In genomic region chr6:52155791-52156576, GRCh38 we compare ENCODE assay signal across 8 cellular contexts. TPM values are rescaled to one million over a fixed set of nuclear protein-coding genes. Genes with fewer than 3 reads are reported as not detected.
DNase-seq lines count a peak whose midpoint lies in the region; ATAC-seq, FAIRE-seq and TF ChIP-seq lines count a peak whose summit lies in the region.

No MANE protein-coding gene starts in this region.

- no TSS peak for BruUV-seq in HepG2 (replicated peaks; lab: Mats Ljungman, UMichigan)

- POLR2A ChIA-PET in HepG2 (lab: Yijun Ruan, JAX), result no interaction called here

- H3K27me3 ChIP-seq in brain microvascular endothelial cell (replicated peaks) (no peaks in the 10 kb centered on the region), HepG2 (ENCODE audit: control insufficient read depth in 1 of 2, insufficient read depth in 2 of 2, low read length in 2 of 2) (peaks cover 0 to 4% of the 10 kb centered on the region in 2 experiments; a peak in 1 of 5 replicates), stomach (no peaks in the 10 kb centered on the region), prostate gland (replicated peaks; ENCODE audit: insufficient read depth) (no peaks in the 10 kb centered on the region)

- no peak overlapping the region for H3K9ac ChIP-seq in HepG2 (ENCODE audit: insufficient read depth, low read depth, low read length)

- no peak for FAIRE-seq in HepG2 (lab: Jason Lieb, UNC)

- CTCF ChIA-PET in HepG2 (lab: Yijun Ruan, JAX; ENCODE audit: low intra/inter-chr PET ratio, low total read pairs), result no interaction called here

- H3K27ac ChIP-seq in brain microvascular endothelial cell (no peak overlapping the region), HepG2 (ENCODE audit: extremely low read length, insufficient read depth, low read length) (no peak overlapping the region), stomach (no peak overlapping the region), prostate gland (no peak overlapping the region)

- H3K4me2 ChIP-seq in HepG2 (ENCODE audit: low read depth, low read length), result no peak overlapping the region

- intact Hi-C loops in HepG2 (cut with micrococcal nuclease; ENCODE audit: unreplicated experiment) (no loop called here), stomach (cut with DNase I; ENCODE audit: low total_unique reads) (no loop called here), prostate gland (cut with DNase I) (no loop called here)

- no peak for TF ChIP-seq CTCF in brain microvascular endothelial cell (IDR thresholded peaks at IDR 0.05; ENCODE audit: low read depth, low read length, missing control alignments)
- no peak for TF ChIP-seq CTCF in HepG2 (CRISPR knock-in tag; IDR thresholded peaks at IDR 0.05)
- no peak for TF ChIP-seq CTCF in stomach (IDR thresholded peaks at IDR 0.05)
- TF ChIP-seq CTCF in prostate gland (IDR thresholded peaks at IDR 0.05), result no peak

- peaks cover 5% of the 10 kb centered on the region; the same call in 1 of the 2 replicates for H3K9me3 ChIP-seq in HepG2 (ENCODE audit: low read length)
- peaks cover 0 to 2% (median 0%) of the 10 kb centered on the region in 4 donors for H3K9me3 ChIP-seq in stomach
- no peaks in the 10 kb centered on the region for H3K9me3 ChIP-seq in prostate gland

- ATAC-seq in GM21367 (IDR thresholded peaks at IDR 0.05; ENCODE audit: unreplicated experiment) (peak; percentile 86), HG03460 (IDR thresholded peaks at IDR 0.05; ENCODE audit: unreplicated experiment) (peak; percentile 92), HepG2 (no peak)

- TF ChIP-seq POLR2A in HepG2 (IDR thresholded peaks at IDR 0.05; ENCODE audit: insufficient read depth in 1 of 2, low read depth in 2 of 2, low read length in 2 of 2) (no peak), stomach (IDR thresholded peaks at IDR 0.05) (no peak), prostate gland (IDR thresholded peaks at IDR 0.05) (no peak)

- DNase-seq in ELF-1 (ENCODE audit: low read depth, low spot score) (peak; percentile 26), astrocyte of the hippocampus (ENCODE audit: low read depth, low spot score) (peak; percentile 5), brain microvascular endothelial cell (no peak), HepG2 (ENCODE audit: low spot score) (no peak), stomach (no peak), prostate gland (ENCODE audit: low spot score) (no peak)

- no peaks in the 10 kb centered on the region for H3K36me3 ChIP-seq in brain microvascular endothelial cell (replicated peaks)
- H3K36me3 ChIP-seq in HepG2 (replicated peaks in 1 of 2; ENCODE audit: control insufficient read depth in 1 of 2, insufficient read depth in 2 of 2, low read length in 2 of 2), result no peaks in the 10 kb centered on the region
- H3K36me3 ChIP-seq in stomach, result no peaks in the 10 kb centered on the region
- no peaks in the 10 kb centered on the region for H3K36me3 ChIP-seq in prostate gland

- TF ChIP-seq RAD21 in HepG2 (CRISPR knock-in tag; IDR thresholded peaks at IDR 0.05), result no peak

- no peak overlapping the region for H2AFZ ChIP-seq in HepG2 (ENCODE audit: low read length)

- WGBS in HepG2 (ENCODE audit: low lambda C conversion rate), result 24% methylated on average over 7 of the region's 7 CpGs
- WGBS in stomach, 5 donors, result 59 to 74% (median 73%) methylated on average over 7 of the region's 7 CpGs
- WGBS in prostate gland, result 50% methylated on average over 7 of the region's 7 CpGs

- TF ChIP-seq EP300 in HepG2 (IDR thresholded peaks at IDR 0.05; ENCODE audit: low read depth in 2 of 2, low read length in 2 of 2) (no peak), HepG2 (CRISPR knock-in tag; IDR thresholded peaks at IDR 0.05; ENCODE audit: borderline replicate concordance) (no peak), stomach (IDR thresholded peaks at IDR 0.05) (no peak)

- in situ Hi-C loops in brain microvascular endothelial cell (cut with HindIII; ENCODE audit: low pct_ligation_motif_present, low sequenced_read_pairs) (no loop called here), HepG2 (cut with HindIII; ENCODE audit: extremely low pct_ligation_motif_present, low pct_unique_long_range_greater_than_20kb) (loop anchor here (25.0 kb wide), 1 partner anchor 506 kb away; the partner anchor contains the start of gene TMEM14A)

- H3K4me1 ChIP-seq in HepG2 (ENCODE audit: insufficient read depth, low read length), result no peaks in the 10 kb centered on the region
- no peaks in the 10 kb centered on the region for H3K4me1 ChIP-seq in stomach
- H3K4me1 ChIP-seq in prostate gland (replicated peaks), result no peaks in the 10 kb centered on the region

- no peaks in the 10 kb centered on the region for H4K20me1 ChIP-seq in HepG2 (ENCODE audit: insufficient read depth, low read length)

- no peaks in the 10 kb centered on the region for H3K79me2 ChIP-seq in HepG2 (ENCODE audit: insufficient read depth, low read length)

- H3K4me3 ChIP-seq in brain microvascular endothelial cell (ENCODE audit: low read depth, low read length) (no peak overlapping the region), HepG2 (replicated peaks in 1 of 3; ENCODE audit: insufficient read depth in 1 of 3, low read depth in 2 of 3, low read length in 3 of 3) (no peak overlapping the region), stomach (no peak overlapping the region), prostate gland (no peak overlapping the region)

TF ChIP-seq in HepG2, 621 proteins besides CTCF, POLR2A, EP300 and RAD21 (continues in another document):
- no peak for TF ChIP-seq KDM2A (CRISPR knock-in tag; IDR thresholded peaks at IDR 0.05; ENCODE audit: borderline replicate concordance, low read depth)
- TF ChIP-seq ZNF280D (CRISPR knock-in tag; IDR thresholded peaks at IDR 0.05), result no peak
- TF ChIP-seq ZNF550 (CRISPR knock-in tag; IDR thresholded peaks at IDR 0.05; ENCODE audit: borderline replicate concordance), result no peak
- no peak for TF ChIP-seq MTF1 (CRISPR knock-in tag; IDR thresholded peaks at IDR 0.05)
- TF ChIP-seq TGIF2 (CRISPR knock-in tag; IDR thresholded peaks at IDR 0.05), result no peak
- TF ChIP-seq CHCHD3 (CRISPR knock-in tag; IDR thresholded peaks at IDR 0.05), result no peak
- no peak for TF ChIP-seq HMGXB4 (CRISPR knock-in tag; IDR thresholded peaks at IDR 0.05; ENCODE audit: borderline replicate concordance in 1 of 2, low read depth in 1 of 2)
- TF ChIP-seq WIZ (CRISPR knock-in tag; IDR thresholded peaks at IDR 0.05), result no peak

RNA-seq across cellular contexts. Expression of gene IL17A, which starts 30.2 kb away (rescaled TPM):
- total RNA-seq in HepG2 (2016; rRNA removed; fragmentation: Illumina TruSeq; extraction: Trizol) (not detected in 2 replicates), stomach (not detected), prostate gland (not detected)
- not detected in 2 replicates for total RNA-seq in HepG2 (2016; cell fraction: cytosol; rRNA removed; fragmentation: Illumina TruSeq; extraction: Trizol; ENCODE audit: low read depth)
- not detected in 2 replicates for total RNA-seq in HepG2 (2016; cell fraction: insoluble cytoplasmic fraction; rRNA removed; fragmentation: Illumina TruSeq; extraction: Trizol)
- total RNA-seq in HepG2 (2016; cell fraction: membrane; rRNA removed; fragmentation: Illumina TruSeq; extraction: Trizol), result not detected in 2 replicates
- not detected in 2 replicates for total RNA-seq in HepG2 (2016; cell fraction: nucleus; rRNA removed; fragmentation: Illumina TruSeq; extraction: Trizol)
- polyA plus RNA-seq in HepG2 (2011; rRNA removed) (not detected in 2 replicates), stomach (under 1 TPM in 1 of 3 donors, not detected in 2; 0.08 TPM)
- polyA plus RNA-seq in HepG2 (2011; cell fraction: cytosol; rRNA removed), result not detected in 2 replicates
- polyA plus RNA-seq in HepG2 (2011; cell fraction: nucleus; rRNA removed), result not detected in 2 replicates
- polyA plus RNA-seq in HepG2 (2012), result not detected in 2 replicates
- not detected in 2 replicates for polyA plus RNA-seq in HepG2 (2016; cell fraction: cytosol; fragmentation: Illumina TruSeq; extraction: Trizol; ENCODE audit: low read depth)
- not detected in 2 replicates for polyA plus RNA-seq in HepG2 (2016; cell fraction: insoluble cytoplasmic fraction; fragmentation: Illumina TruSeq; extraction: Trizol; ENCODE audit: low read depth)
- not detected in 2 replicates for polyA plus RNA-seq in HepG2 (2016; cell fraction: membrane; fragmentation: Illumina TruSeq; extraction: Trizol; ENCODE audit: low read depth)
- polyA plus RNA-seq in HepG2 (2016; cell fraction: nucleus; fragmentation: Illumina TruSeq; extraction: Trizol; ENCODE audit: insufficient read depth, low read depth), result not detected in 2 replicates
- polyA minus RNA-seq in HepG2 (2011; rRNA and poly(A)+ RNA removed; ENCODE audit: low replicate concordance), result not detected in 2 replicates
- not detected in 2 replicates for polyA minus RNA-seq in HepG2 (2011; cell fraction: cytosol; rRNA and poly(A)+ RNA removed)
- polyA minus RNA-seq in HepG2 (2011; cell fraction: nucleus; rRNA and poly(A)+ RNA removed), result not detected in 2 replicates

Comparison
In these comparisons a context has a peak if more than half of its experiments do, and no peak if none do; other contexts are left out.
1. DNase-seq: peak in ELF-1 (single experiment) and astrocyte of the hippocampus (single experiment); none in brain microvascular endothelial cell (single experiment), HepG2 (single experiment), stomach (single experiment) and prostate gland (single experiment).